8 cellular contexts compared by ENCODE assay signal in the genomic region with DNA sequence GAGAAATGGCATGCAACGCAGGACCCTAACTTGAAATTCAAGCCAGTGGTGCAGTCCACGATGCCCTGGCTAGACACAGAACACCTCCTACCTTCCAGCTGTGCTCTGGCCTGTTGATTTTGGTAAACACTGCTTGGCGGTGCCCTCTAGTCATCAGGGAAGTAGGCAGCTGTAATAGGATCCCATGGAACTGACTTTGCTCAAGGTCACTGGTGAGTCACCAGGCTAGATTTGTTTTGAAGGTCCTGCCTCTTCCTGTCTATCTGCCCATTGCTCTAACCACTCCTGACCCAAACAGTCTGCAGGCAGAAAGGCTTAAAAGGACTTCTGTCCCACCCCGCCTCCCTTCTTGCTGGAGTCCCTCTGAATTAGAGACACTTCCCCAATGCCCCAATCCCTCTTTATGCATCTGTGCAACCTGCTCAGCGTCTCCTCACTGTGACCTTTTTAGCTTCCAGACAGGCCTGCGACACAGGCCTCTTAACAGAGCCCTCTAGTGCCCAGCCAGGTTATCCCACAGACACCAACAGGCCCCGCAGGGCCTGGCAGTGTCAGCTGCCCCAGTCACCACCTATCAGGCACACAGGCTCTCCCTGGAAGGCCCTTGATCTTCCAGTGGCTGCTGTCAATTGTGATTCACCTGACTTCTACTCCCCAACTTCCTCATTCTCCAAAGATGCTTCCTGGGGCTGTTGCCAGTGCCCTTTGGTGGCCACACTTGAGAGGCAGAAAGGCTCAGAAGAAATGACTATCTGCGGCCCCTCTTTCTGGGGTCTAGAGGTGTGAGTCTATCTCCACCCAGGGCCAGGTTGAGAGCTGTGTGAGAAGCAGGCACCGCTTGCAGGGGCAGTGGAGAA. TPM values are rescaled to one million over a fixed set of nuclear protein-coding genes. Genes with fewer than 3 reads are reported as not detected.
A peak's percentile ranks its signal among the peaks of the same experiment; 100 is the strongest.
DNase-seq lines count a peak whose midpoint lies in the region; ATAC-seq, FAIRE-seq and TF ChIP-seq lines count a peak whose summit lies in the region.

No MANE protein-coding gene starts in this region.

- no peaks in the 10 kb centered on the region for H3K27me3 ChIP-seq in prostate gland (replicated peaks; ENCODE audit: insufficient read depth)

- intact Hi-C loops in prostate gland (cut with DNase I) = loop anchor here (5.0 kb wide), 1 partner anchor 123 kb away; a partner anchor contains a TSS

- H3K27me3 Mint-ChIP-seq in activated naive CD8-positive, alpha-beta T cell = no peaks in the 10 kb centered on the region
- peaks cover 10% of the 10 kb centered on the region for H3K27me3 Mint-ChIP-seq in glutamatergic neuron (ENCODE audit: unreplicated experiment)

- no peaks in the 10 kb centered on the region for H3K36me3 ChIP-seq in prostate gland

- ATAC-seq in HG03135 (IDR thresholded peaks at IDR 0.05; ENCODE audit: unreplicated experiment) = no peak

- TF ChIP-seq CTCF in D721Med (IDR thresholded peaks at IDR 0.05; ENCODE audit: insufficient read depth, missing control alignments) = peak; percentile 38
- no peak for TF ChIP-seq CTCF in glutamatergic neuron (IDR thresholded peaks at IDR 0.05; ENCODE audit: partially characterized antibody, unreplicated experiment)
- peak in 2 of 4 experiments; percentile 14 to 34 for TF ChIP-seq CTCF in prostate gland (IDR thresholded peaks at IDR 0.05)

- POLR2A ChIA-PET in HEK293T (lab: Yijun Ruan, JAX) = interaction anchor here (0.6 to 4.4 kb wide), 9 partner anchors 9 to 238 kb away, joined by 3 to 27 read pairs (median 3); a partner anchor contains a TSS

- peaks cover 2% of the 10 kb centered on the region for H3K36me3 Mint-ChIP-seq in activated naive CD8-positive, alpha-beta T cell
- no peaks in the 10 kb centered on the region for H3K36me3 Mint-ChIP-seq in glutamatergic neuron (ENCODE audit: unreplicated experiment)

- peak overlapping the region; percentile 20 for H3K4me3 Mint-ChIP-seq in activated naive CD8-positive, alpha-beta T cell
- peak overlapping the region; percentile 72 for H3K4me3 Mint-ChIP-seq in glutamatergic neuron (ENCODE audit: unreplicated experiment)

- no peaks in the 10 kb centered on the region for H3K9me3 ChIP-seq in prostate gland

- 38% methylated on average over 9 of the region's 9 CpGs for WGBS in prostate gland

- peak overlapping the region; percentile 78 for H3K27ac Mint-ChIP-seq in activated naive CD8-positive, alpha-beta T cell
- peak overlapping the region; percentile 71 for H3K27ac Mint-ChIP-seq in glutamatergic neuron (ENCODE audit: unreplicated experiment)

- H3K4me1 Mint-ChIP-seq in activated naive CD8-positive, alpha-beta T cell (ENCODE audit: low read depth) = peaks cover 79% of the 10 kb centered on the region
- peaks cover 37% of the 10 kb centered on the region for H3K4me1 Mint-ChIP-seq in glutamatergic neuron (ENCODE audit: low read depth, unreplicated experiment)

- TF ChIP-seq POLR2A in prostate gland (IDR thresholded peaks at IDR 0.05) = no peak

- peaks cover 9% of the 10 kb centered on the region for H3K4me1 ChIP-seq in prostate gland (replicated peaks)

- CTCF ChIA-PET in HEK293T (lab: Yijun Ruan, JAX) = interaction anchor here (0.6 to 1.0 kb wide), 5 partner anchors 65 to 268 kb away, joined by 3 to 4 read pairs (median 3); a partner anchor contains a TSS

- H3K4me3 ChIP-seq in prostate gland = no peak overlapping the region

- DNase-seq in D721Med (ENCODE audit: insufficient read length, low spot score) (no peak), HEK293T (ENCODE audit: extremely low spot score) (peak; percentile 52), NOMO-1 (lab: John Stamatoyannopoulos, UW; ENCODE audit: unreplicated experiment in 2 of 2) (peak; percentile 65 to 89), glutamatergic neuron (peak; percentile 55), prostate gland (ENCODE audit: low spot score) (peak; percentile 66), globus pallidus (ENCODE audit: low spot score) (no peak)

- H3K9me3 Mint-ChIP-seq in activated naive CD8-positive, alpha-beta T cell (ENCODE audit: low read depth) = no peaks in the 10 kb centered on the region
- peaks cover 15% of the 10 kb centered on the region for H3K9me3 Mint-ChIP-seq in glutamatergic neuron (ENCODE audit: unreplicated experiment)

- FAIRE-seq in D721Med (lab: Jason Lieb, UNC) = no peak

- peak overlapping the region; percentile 54 to 67 for H3K27ac ChIP-seq in prostate gland

TF ChIP-seq in HEK293T, 16 proteins besides CTCF, POLR2A, EP300 and RAD21:
- TF ChIP-seq TARDBP (IDR thresholded peaks at IDR 0.05) (no peak), FOXK2 (IDR thresholded peaks at IDR 0.05) (no peak), ARNT (IDR thresholded peaks at IDR 0.05) (no peak), ELF4 (IDR thresholded peaks at IDR 0.05) (no peak), FOXM1 (IDR thresholded peaks at IDR 0.05; ENCODE audit: borderline replicate concordance) (no peak), HDGF (IDR thresholded peaks at IDR 0.05; ENCODE audit: borderline replicate concordance) (no peak), SUZ12 (IDR thresholded peaks at IDR 0.05) (no peak), FOXA1 (IDR thresholded peaks at IDR 0.05) (no peak), L3MBTL2 (conservative IDR thresholded peaks at IDR 0.05) (no peak), SP1 (IDR thresholded peaks at IDR 0.05) (no peak), LEF1 (IDR thresholded peaks at IDR 0.05; ENCODE audit: borderline replicate concordance) (no peak), NFRKB (IDR thresholded peaks at IDR 0.05) (no peak), CTBP1 (IDR thresholded peaks at IDR 0.05; ENCODE audit: borderline replicate concordance) (no peak), ZNF384 (IDR thresholded peaks at IDR 0.05) (no peak), BHLHE40 (IDR thresholded peaks at IDR 0.05; ENCODE audit: borderline replicate concordance) (no peak)
- TF ChIP-seq, protein P1, sequence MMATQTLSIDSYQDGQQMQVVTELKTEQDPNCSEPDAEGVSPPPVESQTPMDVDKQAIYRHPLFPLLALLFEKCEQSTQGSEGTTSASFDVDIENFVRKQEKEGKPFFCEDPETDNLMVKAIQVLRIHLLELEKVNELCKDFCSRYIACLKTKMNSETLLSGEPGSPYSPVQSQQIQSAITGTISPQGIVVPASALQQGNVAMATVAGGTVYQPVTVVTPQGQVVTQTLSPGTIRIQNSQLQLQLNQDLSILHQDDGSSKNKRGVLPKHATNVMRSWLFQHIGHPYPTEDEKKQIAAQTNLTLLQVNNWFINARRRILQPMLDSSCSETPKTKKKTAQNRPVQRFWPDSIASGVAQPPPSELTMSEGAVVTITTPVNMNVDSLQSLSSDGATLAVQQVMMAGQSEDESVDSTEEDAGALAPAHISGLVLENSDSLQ (IDR thresholded peaks at IDR 0.05) = no peak
TF ChIP-seq in HEK293T: peak in this region for 0.

RNA-seq across cellular contexts. Expression of a gene that starts 5.2 kb away (rescaled TPM):
- 32.5 TPM for total RNA-seq in glutamatergic neuron (ENCODE audit: unreplicated experiment)
- 10 to 100 TPM; 40.4 to 50.4 TPM for total RNA-seq in prostate gland

RNA-seq across cellular contexts. Expression of a gene that starts 5.4 kb away (rescaled TPM):
- 68.1 TPM for total RNA-seq in glutamatergic neuron (ENCODE audit: unreplicated experiment)
- total RNA-seq in prostate gland = 100 to 1,000 TPM; 108 to 135 TPM

RNA-seq across cellular contexts. Expression of a gene that starts 44.7 kb away (rescaled TPM):
- total RNA-seq in glutamatergic neuron (ENCODE audit: unreplicated experiment) (136 TPM), prostate gland (100 to 1,000 TPM; 117 to 148 TPM)

RNA-seq across cellular contexts. Expression of a gene that starts 52.0 kb away (rescaled TPM):
- total RNA-seq in glutamatergic neuron (ENCODE audit: unreplicated experiment) (100 TPM), prostate gland (100 to 1,000 TPM in 1 of 2 donors, 10 to 100 TPM in 1; 93.1 to 141 TPM)

Comparison
In these comparisons a context has a peak if more than half of its experiments do, and no peak if none do; other contexts are left out.
1. DNase-seq: peak in HEK293T (single experiment), NOMO-1 (2 of 2), glutamatergic neuron (single experiment) and prostate gland (single experiment); none in D721Med (single experiment) and globus pallidus (single experiment).